19 cellular contexts compared by ENCODE assay signal in genomic region chr2:21500546-21500945, GRCh38.
DNase-seq lines count a peak whose midpoint lies in the region; ATAC-seq, FAIRE-seq and TF ChIP-seq lines count a peak whose summit lies in the region.
"Had no signal": no experiment of that assay in that cellular context is flagged by ENCODE, and none has a peak within 500 bp of the region (broad histone marks: within the 10 kb centered on the region; RNA-seq: fewer than 3 reads in every experiment).

No MANE protein-coding gene starts in this region.

- FAIRE-seq in HTR-8/SVneo (lab: Jason Lieb, UNC) = peak; percentile 9
- FAIRE-seq: GM12891, GM18507 had no signal

- peak; percentile 24 for TF ChIP-seq EP300 in transverse colon (IDR thresholded peaks at IDR 0.05; ENCODE audit: low read depth)

- H3K4ac ChIP-seq in mesenchymal stem cell (ENCODE audit: low read depth in 1 of 2, low read length in 2 of 2) = no peak overlapping the region

- H2BK5ac ChIP-seq in mesenchymal stem cell (ENCODE audit: low read depth, low read length, poor library complexity, severe bottlenecking) = no peak overlapping the region

- H2AK5ac ChIP-seq in mesenchymal stem cell (ENCODE audit: low read length, severe bottlenecking) = no peak overlapping the region

- TF ChIP-seq CTCF in transverse colon (IDR thresholded peaks at IDR 0.05) = no peak

- ATAC-seq in HG03354 (IDR thresholded peaks at IDR 0.05; ENCODE audit: poor library complexity, severe bottlenecking, unreplicated experiment) = no peak
- ATAC-seq: CD8-positive, alpha-beta T cell; GM23338 had no signal

- no peak for DNase-seq in HTR-8/SVneo (ENCODE audit: insufficient read length, low spot score)
- DNase-seq in M059J (ENCODE audit: low read depth) = peak; percentile 30
- DNase-seq in mesenchymal stem cell = peak; percentile 54
- no peak for DNase-seq in transverse colon
- DNase-seq in hippocampal formation (lab: John Stamatoyannopoulos, UW) = no peak
- DNase-seq in AG08396 (ENCODE audit: low spot score) = no peak
- DNase-seq: Caco-2; CD4-positive, CD25-positive, alpha-beta regulatory T cell; CD8-positive, alpha-beta T cell; DMS79 treated with DMSO at 0.1 percent for 48 hours; GF-D8; HFFc6 had no signal

- H3K4me1 ChIP-seq in mesenchymal stem cell (ENCODE audit: control insufficient read depth, insufficient read depth, low read depth, low read length) (no peaks in the 10 kb centered on the region), transverse colon (no peaks in the 10 kb centered on the region)
- H3K4me1 ChIP-seq: Caco-2, HAP-1 had no signal

- no peak overlapping the region for H3K14ac ChIP-seq in mesenchymal stem cell (ENCODE audit: low read length in 2 of 2)

- no CpG with 5 or more reads among the region's 4 CpGs for WGBS in mesenchymal stem cell
- 37 to 38% methylated on average over 4 of the region's 4 CpGs for WGBS in transverse colon (ENCODE audit: low coverage in 1 of 2), 2 donors

- H3K27ac ChIP-seq in mesenchymal stem cell (ENCODE audit: low read length, poor library complexity, severe bottlenecking) (no peak overlapping the region), transverse colon (no peak overlapping the region)
- H3K27ac ChIP-seq: C4-2B had no signal

- intact Hi-C loops in transverse colon (cut with DNase I; ENCODE audit: low total_unique reads) = no loop called here

- H3K4me2 ChIP-seq in mesenchymal stem cell (ENCODE audit: low read length, poor library complexity, severe bottlenecking) = no peak overlapping the region
- H3K4me2 ChIP-seq: GM23338 had no signal

- no peak overlapping the region for H2BK15ac ChIP-seq in mesenchymal stem cell (ENCODE audit: low read depth, poor library complexity, severe bottlenecking)

- H2BK120ac ChIP-seq in mesenchymal stem cell (ENCODE audit: low read depth, low read length) = no peak overlapping the region

- no peak overlapping the region for H3K23ac ChIP-seq in mesenchymal stem cell (ENCODE audit: low read length in 2 of 2)

- H2BK12ac ChIP-seq in mesenchymal stem cell (ENCODE audit: low read length in 2 of 2) = no peak overlapping the region

- H4K91ac ChIP-seq in mesenchymal stem cell (ENCODE audit: low read length) = no peak overlapping the region

- no peak overlapping the region for H4K8ac ChIP-seq in mesenchymal stem cell (ENCODE audit: low read length)

- H3K9me3 ChIP-seq in mesenchymal stem cell (ENCODE audit: control insufficient read depth, low read length) (no peaks in the 10 kb centered on the region), transverse colon (no peaks in the 10 kb centered on the region)
- H3K9me3 ChIP-seq: BLaER1, Caco-2, HAP-1 had no signal

- no peaks in the 10 kb centered on the region for H3K79me1 ChIP-seq in mesenchymal stem cell (replicated peaks; ENCODE audit: low read length, poor library complexity, severe bottlenecking)

- H3K9ac ChIP-seq in mesenchymal stem cell (ENCODE audit: low read length) = no peak overlapping the region
- H3K9ac ChIP-seq: BLaER1 had no signal

- H2AFZ ChIP-seq in mesenchymal stem cell (ENCODE audit: low read depth, low read length) = no peak overlapping the region
- H2AFZ ChIP-seq: GM23338 had no signal

- in situ Hi-C loops in transverse colon (cut with MboI; ENCODE audit: low pct_ligation_motif_present in 1 of 4, low pct_unique_long_range_greater_than_20kb in 1 of 4, low sequenced_read_pairs in 3 of 4) = no loop called here

- no peak overlapping the region for H3K4me3 ChIP-seq in mesenchymal stem cell (ENCODE audit: insufficient read depth in 1 of 2, low read depth in 1 of 2, low read length in 2 of 2)
- H3K4me3 ChIP-seq in transverse colon = no peak overlapping the region
- H3K4me3 ChIP-seq: BLaER1, GM23338, HAP-1 had no signal

- no peak overlapping the region for H3K18ac ChIP-seq in mesenchymal stem cell (ENCODE audit: low read depth in 1 of 2, low read length in 2 of 2)

- TF ChIP-seq POLR2A in transverse colon (IDR thresholded peaks at IDR 0.05) = no peak

- H3K36me3 ChIP-seq in mesenchymal stem cell (ENCODE audit: control insufficient read depth in 1 of 2, insufficient read depth in 2 of 2, low read depth in 1 of 2, low read length in 2 of 2) (no peaks in the 10 kb centered on the region), transverse colon (no peaks in the 10 kb centered on the region)
- H3K36me3 ChIP-seq: BLaER1, HAP-1 had no signal

- H3K27me3 ChIP-seq in mesenchymal stem cell (ENCODE audit: control insufficient read depth in 1 of 2, insufficient read depth in 1 of 2, low read length in 2 of 2) (no peaks in the 10 kb centered on the region), transverse colon (no peaks in the 10 kb centered on the region)
- H3K27me3 ChIP-seq: BLaER1 had no signal

Comparison
In these comparisons a context has a peak if more than half of its experiments do, and no peak if none do; other contexts are left out.
1. DNase-seq: peak in M059J (single experiment) and mesenchymal stem cell (single experiment); none in HTR-8/SVneo (single experiment), transverse colon (single experiment), hippocampal formation (0 of 2) and AG08396 (single experiment).